In the genomic region with DNA sequence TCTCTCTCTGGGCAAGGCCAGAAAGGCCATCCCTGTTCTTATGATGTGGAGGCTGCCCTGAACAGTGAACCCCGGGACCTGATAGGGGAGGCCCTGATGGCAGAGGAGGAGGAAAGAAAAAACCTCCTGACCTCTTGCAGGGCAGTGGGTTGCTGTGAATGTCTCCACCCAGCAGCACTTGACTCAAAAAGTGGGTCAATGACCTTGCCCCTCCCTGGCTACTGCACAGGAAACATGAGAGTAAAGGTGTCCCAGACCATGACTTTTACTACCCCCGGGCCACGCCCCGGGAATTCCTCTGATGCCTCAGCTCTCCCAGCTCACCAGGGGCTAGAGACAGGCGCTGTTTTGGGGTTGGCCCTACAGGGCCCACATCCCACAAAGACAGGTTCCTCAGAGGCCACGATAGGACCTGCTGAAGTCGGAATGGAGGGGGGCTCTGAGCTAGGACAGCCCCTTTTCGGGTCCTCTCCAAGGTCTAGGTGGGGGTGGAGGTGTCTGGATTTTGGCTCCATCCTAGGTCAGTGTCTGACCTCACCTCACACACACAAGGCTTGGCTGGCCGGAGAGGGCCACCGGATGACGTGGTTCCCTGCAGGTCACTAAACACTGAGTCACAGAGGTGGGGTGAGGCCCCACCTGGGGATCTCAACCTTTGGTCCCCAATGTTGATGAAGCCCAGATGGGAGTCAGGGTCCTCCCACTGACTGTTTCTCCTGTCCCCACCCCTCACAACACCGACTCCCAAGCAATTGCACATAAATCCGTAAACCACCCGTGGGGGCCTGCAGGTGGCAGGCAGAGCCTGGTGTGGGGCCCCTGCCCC, we compare ENCODE assay signal across 9 cellular contexts. TPM values are rescaled to one million over a fixed set of nuclear protein-coding genes. Genes with fewer than 3 reads are reported as not detected.
A peak's percentile ranks its signal among the peaks of the same experiment; 100 is the strongest.
DNase-seq lines count a peak whose midpoint lies in the region; ATAC-seq and TF ChIP-seq lines count a peak whose summit lies in the region.
"Had no signal": no experiment of that assay in that cellular context is flagged by ENCODE, and none has a peak within 500 bp of the region (broad histone marks: within the 10 kb centered on the region; RNA-seq: fewer than 3 reads in every experiment).

No MANE protein-coding gene starts in this region.

- DNase-seq in activated T-cell treated with anti-CD3 and anti-CD28 coated beads, Interleukin-2, amount 50 U/mL, for 4 hours, result no peak
- DNase-seq in activated T-cell treated with anti-CD3 and anti-CD28 coated beads for 4 hours, result no peak
- DNase-seq in WTC11 (ENCODE audit: low spot score), result no peak
- no peak for DNase-seq in kidney epithelial cell (ENCODE audit: low read depth)
- no peak for DNase-seq in NCI-H510A treated with DMSO at 0.1 percent for 48 hours (lab: John Stamatoyannopoulos, UW)
- no peak for DNase-seq in H4 (ENCODE audit: low spot score)
- no peak for DNase-seq in ecto neural progenitor cell (ENCODE audit: low spot score)
- DNase-seq: NCI-H1048 had no signal

- no peaks in the 10 kb centered on the region for H3K27me3 Mint-ChIP-seq in activated T-cell treated with anti-CD3 and anti-CD28 coated beads, Interleukin-2, amount 50 U/mL, for 4 hours (ENCODE audit: low read depth)
- H3K27me3 Mint-ChIP-seq in WTC11 (ENCODE audit: low read depth), result no peaks in the 10 kb centered on the region; the same call in 1 of the 2 replicates

- CTCF ChIA-PET in WTC11 (lab: Charles Lee), result interaction anchor here (3.0 to 12.5 kb wide), 5 partner anchors 13 to 103 kb away, joined by 14 to 532 read pairs (median 73); a partner anchor contains a TSS

- peak overlapping the region; percentile 94 for H3K4me3 Mint-ChIP-seq in activated T-cell treated with anti-CD3 and anti-CD28 coated beads, Interleukin-2, amount 50 U/mL, for 4 hours
- peak overlapping the region; percentile 71 for H3K4me3 Mint-ChIP-seq in WTC11

- H3K27me3 ChIP-seq in kidney epithelial cell (ENCODE audit: control insufficient read depth, insufficient read depth, low read length) (no peaks in the 10 kb centered on the region), thymus (ENCODE audit: control insufficient read depth, insufficient read depth) (no peaks in the 10 kb centered on the region)

- peaks cover 3% of the 10 kb centered on the region for H3K36me3 ChIP-seq in kidney epithelial cell (ENCODE audit: control insufficient read depth, insufficient read depth, low read length)
- peaks cover 15% of the 10 kb centered on the region for H3K36me3 ChIP-seq in thymus (ENCODE audit: control insufficient read depth, insufficient read depth)

- peak overlapping the region; percentile 88 for H3K27ac ChIP-seq in thymus (ENCODE audit: low read depth)

- 57% methylated on average over 14 of the region's 14 CpGs for WGBS in thymus

- TF ChIP-seq CTCF in WTC11 (IDR thresholded peaks at IDR 0.05) (no peak), kidney epithelial cell (IDR thresholded peaks at IDR 0.05; ENCODE audit: insufficient read depth, low read length, poor library complexity, severe bottlenecking) (peak; percentile 2)

- POLR2A ChIA-PET in WTC11 (lab: Charles Lee), result interaction anchor here (0.9 to 11.7 kb wide), 3 partner anchors 11 to 20 kb away, joined by 3 to 161 read pairs (median 38); a partner anchor contains a TSS

- peak overlapping the region; percentile 76 for H3K4me3 ChIP-seq in kidney epithelial cell (ENCODE audit: low read depth, low read length)
- peak overlapping the region; percentile 69 for H3K4me3 ChIP-seq in thymus (ENCODE audit: low read length)

- H3K4me1 ChIP-seq in thymus (ENCODE audit: control insufficient read depth, insufficient read depth, low read length), result peaks cover 56% of the 10 kb centered on the region

- H3K27ac Mint-ChIP-seq in WTC11, result 0 out of 2 replicates have a peak overlapping the region, but pooled peaks have one; percentile 45

- no peaks in the 10 kb centered on the region for H3K9me3 Mint-ChIP-seq in activated T-cell treated with anti-CD3 and anti-CD28 coated beads, Interleukin-2, amount 50 U/mL, for 4 hours
- H3K9me3 Mint-ChIP-seq in WTC11, result no peaks in the 10 kb centered on the region

- H3K36me3 Mint-ChIP-seq in activated T-cell treated with anti-CD3 and anti-CD28 coated beads, Interleukin-2, amount 50 U/mL, for 4 hours (ENCODE audit: insufficient read depth), result peaks cover 20% of the 10 kb centered on the region
- peaks cover 4% of the 10 kb centered on the region; the same call in 1 of the 2 replicates for H3K36me3 Mint-ChIP-seq in WTC11

- no peak for ATAC-seq in activated T-cell treated with anti-CD3 and anti-CD28 coated beads, Interleukin-2, amount 50 U/mL, for 4 hours
- ATAC-seq in WTC11, result no peak

- no peaks in the 10 kb centered on the region for H3K9me3 ChIP-seq in thymus (ENCODE audit: control insufficient read depth)

- peaks cover 66% of the 10 kb centered on the region for H3K4me1 Mint-ChIP-seq in activated T-cell treated with anti-CD3 and anti-CD28 coated beads, Interleukin-2, amount 50 U/mL, for 4 hours (ENCODE audit: low read depth)
- peaks cover 29% of the 10 kb centered on the region for H3K4me1 Mint-ChIP-seq in WTC11

TF ChIP-seq in WTC11, 78 proteins besides CTCF, POLR2A, EP300 and RAD21 (continues in another document):
- TF ChIP-seq, protein P1, sequence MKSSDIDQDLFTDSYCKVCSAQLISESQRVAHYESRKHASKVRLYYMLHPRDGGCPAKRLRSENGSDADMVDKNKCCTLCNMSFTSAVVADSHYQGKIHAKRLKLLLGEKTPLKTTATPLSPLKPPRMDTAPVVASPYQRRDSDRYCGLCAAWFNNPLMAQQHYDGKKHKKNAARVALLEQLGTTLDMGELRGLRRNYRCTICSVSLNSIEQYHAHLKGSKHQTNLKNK (CRISPR knock-in tag; IDR thresholded peaks at IDR 0.05), result no peak
- no peak for TF ChIP-seq SP1 (CRISPR knock-in tag; conservative IDR thresholded peaks at IDR 0.05)
- TF ChIP-seq, protein P2, sequence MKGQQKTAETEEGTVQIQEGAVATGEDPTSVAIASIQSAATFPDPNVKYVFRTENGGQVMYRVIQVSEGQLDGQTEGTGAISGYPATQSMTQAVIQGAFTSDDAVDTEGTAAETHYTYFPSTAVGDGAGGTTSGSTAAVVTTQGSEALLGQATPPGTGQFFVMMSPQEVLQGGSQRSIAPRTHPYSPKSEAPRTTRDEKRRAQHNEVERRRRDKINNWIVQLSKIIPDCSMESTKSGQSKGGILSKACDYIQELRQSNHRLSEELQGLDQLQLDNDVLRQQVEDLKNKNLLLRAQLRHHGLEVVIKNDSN (CRISPR knock-in tag; IDR thresholded peaks at IDR 0.05), result no peak
- no peak for TF ChIP-seq CREM (CRISPR knock-in tag; IDR thresholded peaks at IDR 0.05)
- TF ChIP-seq ATF1 (CRISPR knock-in tag; IDR thresholded peaks at IDR 0.05), result no peak
- TF ChIP-seq HMGA2 (CRISPR knock-in tag; IDR thresholded peaks at IDR 0.05), result no peak
- no peak for TF ChIP-seq ELF4 (CRISPR knock-in tag; IDR thresholded peaks at IDR 0.05; ENCODE audit: low read depth)
- TF ChIP-seq FOXP1 (CRISPR knock-in tag; IDR thresholded peaks at IDR 0.05; ENCODE audit: borderline replicate concordance), result no peak
- TF ChIP-seq, protein P3, sequence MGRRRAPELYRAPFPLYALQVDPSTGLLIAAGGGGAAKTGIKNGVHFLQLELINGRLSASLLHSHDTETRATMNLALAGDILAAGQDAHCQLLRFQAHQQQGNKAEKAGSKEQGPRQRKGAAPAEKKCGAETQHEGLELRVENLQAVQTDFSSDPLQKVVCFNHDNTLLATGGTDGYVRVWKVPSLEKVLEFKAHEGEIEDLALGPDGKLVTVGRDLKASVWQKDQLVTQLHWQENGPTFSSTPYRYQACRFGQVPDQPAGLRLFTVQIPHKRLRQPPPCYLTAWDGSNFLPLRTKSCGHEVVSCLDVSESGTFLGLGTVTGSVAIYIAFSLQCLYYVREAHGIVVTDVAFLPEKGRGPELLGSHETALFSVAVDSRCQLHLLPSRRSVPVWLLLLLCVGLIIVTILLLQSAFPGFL (CRISPR knock-in tag; IDR thresholded peaks at IDR 0.05; ENCODE audit: borderline replicate concordance), result no peak
- TF ChIP-seq, protein P4, sequence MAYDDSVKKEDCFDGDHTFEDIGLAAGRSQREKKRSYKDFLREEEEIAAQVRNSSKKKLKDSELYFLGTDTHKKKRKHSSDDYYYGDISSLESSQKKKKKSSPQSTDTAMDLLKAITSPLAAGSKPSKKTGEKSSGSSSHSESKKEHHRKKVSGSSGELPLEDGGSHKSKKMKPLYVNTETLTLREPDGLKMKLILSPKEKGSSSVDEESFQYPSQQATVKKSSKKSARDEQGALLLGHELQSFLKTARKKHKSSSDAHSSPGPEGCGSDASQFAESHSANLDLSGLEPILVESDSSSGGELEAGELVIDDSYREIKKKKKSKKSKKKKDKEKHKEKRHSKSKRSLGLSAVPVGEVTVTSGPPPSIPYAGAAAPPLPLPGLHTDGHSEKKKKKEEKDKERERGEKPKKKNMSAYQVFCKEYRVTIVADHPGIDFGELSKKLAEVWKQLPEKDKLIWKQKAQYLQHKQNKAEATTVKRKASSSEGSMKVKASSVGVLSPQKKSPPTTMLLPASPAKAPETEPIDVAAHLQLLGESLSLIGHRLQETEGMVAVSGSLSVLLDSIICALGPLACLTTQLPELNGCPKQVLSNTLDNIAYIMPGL (CRISPR knock-in tag; IDR thresholded peaks at IDR 0.05), result no peak
- no peak for TF ChIP-seq NR2C2 (CRISPR knock-in tag; IDR thresholded peaks at IDR 0.05)
- TF ChIP-seq, protein P5, sequence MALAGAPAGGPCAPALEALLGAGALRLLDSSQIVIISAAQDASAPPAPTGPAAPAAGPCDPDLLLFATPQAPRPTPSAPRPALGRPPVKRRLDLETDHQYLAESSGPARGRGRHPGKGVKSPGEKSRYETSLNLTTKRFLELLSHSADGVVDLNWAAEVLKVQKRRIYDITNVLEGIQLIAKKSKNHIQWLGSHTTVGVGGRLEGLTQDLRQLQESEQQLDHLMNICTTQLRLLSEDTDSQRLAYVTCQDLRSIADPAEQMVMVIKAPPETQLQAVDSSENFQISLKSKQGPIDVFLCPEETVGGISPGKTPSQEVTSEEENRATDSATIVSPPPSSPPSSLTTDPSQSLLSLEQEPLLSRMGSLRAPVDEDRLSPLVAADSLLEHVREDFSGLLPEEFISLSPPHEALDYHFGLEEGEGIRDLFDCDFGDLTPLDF (CRISPR knock-in tag; IDR thresholded peaks at IDR 0.05), result no peak

RNA-seq across cellular contexts. Expression of a gene that starts 1.6 kb away (rescaled TPM):
- 10 to 100 TPM; 80.7 to 94.6 (median 85.8) TPM for total RNA-seq in activated T-cell treated with anti-CD3 and anti-CD28 coated beads, Interleukin-2, amount 50 U/mL, for 4 hours
- total RNA-seq in WTC11 (2021) (35.8 to 45.3 TPM (median 36.2 TPM) in 3 replicates), kidney epithelial cell (194 and 311 TPM in 2 replicates)
- 12.9 TPM for polyA plus RNA-seq in thymus
- 0.99 and 3.3 TPM in 2 replicates for total RNA-seq in H4 (2014; rRNA removed; shearing (Covaris generic))

RNA-seq across cellular contexts. Expression of a gene that starts 11.9 kb away (rescaled TPM):
- 10 to 100 TPM; 30.4 to 32.7 (median 31.7) TPM for total RNA-seq in activated T-cell treated with anti-CD3 and anti-CD28 coated beads, Interleukin-2, amount 50 U/mL, for 4 hours
- total RNA-seq in WTC11 (2021), result 18.0 to 19.5 TPM (median 18.4 TPM) in 3 replicates
- 8.1 and 9.6 TPM in 2 replicates for total RNA-seq in kidney epithelial cell
- polyA plus RNA-seq in thymus, result 11.8 TPM
- total RNA-seq in H4 (2014; rRNA removed; shearing (Covaris generic)), result 1.2 and 2.1 TPM in 2 replicates
